ENCODE assay signal across 22 cellular contexts in genomic region chr7:112150823-112151641, GRCh38. TPM values are rescaled to one million over a fixed set of nuclear protein-coding genes. Genes with fewer than 3 reads are reported as not detected.
DNase-seq lines count a peak whose midpoint lies in the region; TF ChIP-seq lines count a peak whose summit lies in the region.
"Had no signal": no experiment of that assay in that cellular context is flagged by ENCODE, and none has a peak within 500 bp of the region (broad histone marks: within the 10 kb centered on the region; RNA-seq: fewer than 3 reads in every experiment).

No MANE protein-coding gene starts in this region.

- no peak overlapping the region for H3K9ac ChIP-seq in GM23248
- H3K9ac ChIP-seq: KMS-11 had no signal

- WGBS in GM23248 (ENCODE audit: low coverage in 1 of 2, low lambda C conversion rate in 2 of 2, missing lambda C conversion rate in 2 of 2), 2 experiments: 70 to 77% methylated on average over 5 of the region's 5 CpGs

- no peak for TF ChIP-seq CTCF in astrocyte of the spinal cord (IDR thresholded peaks at IDR 0.05; ENCODE audit: low read depth, low read length)

- no peaks in the 10 kb centered on the region for H3K9me2 ChIP-seq in GM23248 (ENCODE audit: insufficient read depth)

- H3K27me3 ChIP-seq in GM23248 (replicated peaks; ENCODE audit: insufficient read depth): no peaks in the 10 kb centered on the region

- H3K36me3 ChIP-seq in GM23248 (ENCODE audit: low read depth): no peaks in the 10 kb centered on the region
- H3K36me3 ChIP-seq: HAP-1, lower lobe of right lung had no signal

- no peak overlapping the region for H3K4me3 ChIP-seq in GM23248
- H3K4me3 ChIP-seq in astrocyte of the spinal cord (ENCODE audit: low read depth, low read length): no peak overlapping the region
- H3K4me3 ChIP-seq: HAP-1, lower lobe of right lung, skin epidermis had no signal

- H3F3A ChIP-seq in GM23248 (ENCODE audit: insufficient read depth): no peaks in the 10 kb centered on the region

- DNase-seq in GM23248 (peak; percentile 59), NCI-H2029 (lab: John Stamatoyannopoulos, UW) (peak; percentile 37), astrocyte of the spinal cord (ENCODE audit: low read depth, low spot score) (peak; percentile 40), midbrain (lab: John Stamatoyannopoulos, UW) (peak; percentile 49), HK-2 (ENCODE audit: unreplicated experiment) (no peak), middle frontal gyrus (ENCODE audit: extremely low spot score, low spot score) (no peak), medulla oblongata (ENCODE audit: extremely low spot score) (no peak)
- DNase-seq: activated effector memory CD4-positive, alpha-beta T cell treated with anti-CD3 and anti-CD28 coated beads, Interleukin-2, amount 50 U/mL, for 16 hours; anterior cingulate cortex; cortex of kidney; immature natural killer cell; lower lobe of right lung; natural killer cell; NCI-H1092; NCI-H345; SHP77; stimulated activated CD4-positive, alpha-beta T cell treated with anti-CD3 and anti-CD28 coated beads, Interleukin-4, amount 100 ng/mL, for 4 hours; stimulated activated CD8-positive, alpha-beta memory T cell treated with anti-CD3 and anti-CD28 coated beads, Interleukin-4, amount 100 ng/mL, for 48 hours had no signal

- H2AFZ ChIP-seq in GM23248: no peak overlapping the region

- in situ Hi-C loops in GM23248 (cut with MboI) (no loop called here), astrocyte of the spinal cord (cut with HindIII; ENCODE audit: low sequenced_read_pairs) (no loop called here)

- H3K9me3 ChIP-seq in GM23248 (ENCODE audit: low read depth): no peaks in the 10 kb centered on the region
- H3K9me3 ChIP-seq: HAP-1, lower lobe of right lung had no signal

- H3K79me2 ChIP-seq in GM23248 (ENCODE audit: insufficient read depth): no peaks in the 10 kb centered on the region

- H3K4me2 ChIP-seq in GM23248 (ENCODE audit: unreplicated experiment): no peak overlapping the region
- H3K4me2 ChIP-seq: KMS-11 had no signal

- H3K27ac ChIP-seq in GM23248: no peak overlapping the region
- H3K27ac ChIP-seq: epithelial cell of prostate, KMS-11, lower lobe of right lung, skin epidermis had no signal

- H4K20me1 ChIP-seq in GM23248 (ENCODE audit: insufficient read depth): no peaks in the 10 kb centered on the region

- H3K4me1 ChIP-seq in GM23248 (ENCODE audit: insufficient read depth): peaks cover under 1% of the 10 kb centered on the region
- H3K4me1 ChIP-seq: HAP-1 had no signal

RNA-seq across cellular contexts. Expression of gene DOCK4, which starts 55.2 kb away (rescaled TPM):
- total RNA-seq in GM23248 (2014; rRNA removed; shearing (Covaris generic)): 3.7 and 5.0 TPM in 2 replicates
- 2.0 and 2.1 TPM in 2 replicates for polyA plus RNA-seq in GM23248 (2016; fragmentation: Nextera tagmentation; extraction: Ambion mirVana)

RNA-seq across cellular contexts. Expression of gene ZNF277, which starts 55.5 kb away (rescaled TPM):
- 25.1 and 29.6 TPM in 2 replicates for total RNA-seq in GM23248 (2014; rRNA removed; shearing (Covaris generic))
- 10.0 and 11.5 TPM in 2 replicates for polyA plus RNA-seq in GM23248 (2016; fragmentation: Nextera tagmentation; extraction: Ambion mirVana)

Comparison
In these comparisons a context has a peak if more than half of its experiments do, and no peak if none do; other contexts are left out.
1. DNase-seq: peak in GM23248 (single experiment), NCI-H2029 (single experiment), astrocyte of the spinal cord (single experiment) and midbrain (single experiment); none in HK-2 (single experiment), middle frontal gyrus (single experiment) and medulla oblongata (single experiment).